In genomic region chr11:62573006-62573591, GRCh38 we compare ENCODE assay signal across 8 cellular contexts. TPM values are rescaled to one million over a fixed set of nuclear protein-coding genes. Genes with fewer than 3 reads are reported as not detected.
DNase-seq lines count a peak whose midpoint lies in the region; ATAC-seq, FAIRE-seq and TF ChIP-seq lines count a peak whose summit lies in the region.

No MANE protein-coding gene starts in this region.

- no peak for FAIRE-seq in keratinocyte (lab: Jason Lieb, UNC)

- TF ChIP-seq CTCF in MM.1S (IDR thresholded peaks at IDR 0.05; ENCODE audit: low read length) (no peak), ascending aorta (IDR thresholded peaks at IDR 0.05) (no peak), keratinocyte (optimal IDR thresholded peaks at IDR 0.05 in 1 of 3, IDR thresholded peaks at IDR 0.05 in 1 of 3, conservative IDR thresholded peaks at IDR 0.05 in 1 of 3; ENCODE audit: extremely low read depth in 1 of 3, insufficient read depth in 2 of 3, low read length in 3 of 3) (no peak), stomach (IDR thresholded peaks at IDR 0.05) (no peak)

- H2AFZ ChIP-seq in MM.1S (ENCODE audit: low read length) (peak overlapping the region; percentile 88), keratinocyte (ENCODE audit: control insufficient read depth, low read length) (peak overlapping the region; percentile 75)

- peaks cover 60% of the 10 kb centered on the region for H3K79me2 ChIP-seq in MM.1S (ENCODE audit: low read length)
- H3K79me2 ChIP-seq in keratinocyte (ENCODE audit: control insufficient read depth, insufficient read depth, low read length): peaks cover 54% of the 10 kb centered on the region

- peak overlapping the region; percentile 67 for H3K4me2 ChIP-seq in MM.1S (ENCODE audit: low read depth, low read length)
- peak overlapping the region; percentile 95 for H3K4me2 ChIP-seq in keratinocyte (ENCODE audit: control insufficient read depth, extremely low read depth, insufficient read depth, low read depth, low read length)

- peak overlapping the region; percentile 98 for H3K4me3 ChIP-seq in MM.1S (ENCODE audit: low read length)
- peak overlapping the region; percentile 75 to 89 for H3K4me3 ChIP-seq in ascending aorta
- H3K4me3 ChIP-seq in keratinocyte (ENCODE audit: control insufficient read depth in 2 of 3, extremely low read depth in 1 of 3, insufficient read depth in 2 of 3, low read depth in 1 of 3, low read length in 3 of 3): peak overlapping the region; percentile 88 to 99 (median 96)
- peak overlapping the region; percentile 74 to 98 (median 84) for H3K4me3 ChIP-seq in stomach

- no peak for TF ChIP-seq POLR2A in stomach (IDR thresholded peaks at IDR 0.05)

- H4K20me1 ChIP-seq in MM.1S (ENCODE audit: insufficient read depth, low read length) (no peaks in the 10 kb centered on the region), keratinocyte (ENCODE audit: control insufficient read depth, extremely low read depth, insufficient read depth, low read length) (peaks cover 15% of the 10 kb centered on the region)

- peaks cover 6% of the 10 kb centered on the region; the same call in 1 of the 2 replicates for H3K36me3 ChIP-seq in MM.1S (replicated peaks; ENCODE audit: insufficient read depth, low read length)
- H3K36me3 ChIP-seq in ascending aorta: peaks cover 42 to 59% of the 10 kb centered on the region in 2 donors
- H3K36me3 ChIP-seq in keratinocyte (ENCODE audit: control insufficient read depth in 2 of 2, extremely low read depth in 1 of 2, insufficient read depth in 2 of 2, low read length in 2 of 2): peaks cover 23 to 48% of the 10 kb centered on the region in 2 experiments
- H3K36me3 ChIP-seq in stomach: peaks cover 38 to 69% (median 68%) of the 10 kb centered on the region in 4 donors

- no peaks in the 10 kb centered on the region for H3K9me2 ChIP-seq in MM.1S (replicated peaks; ENCODE audit: insufficient read depth, low read length)

- H3K27ac ChIP-seq in MM.1S (ENCODE audit: low read length): peak overlapping the region; percentile 58
- peak overlapping the region; percentile 58 to 79 for H3K27ac ChIP-seq in ascending aorta
- H3K27ac ChIP-seq in keratinocyte (ENCODE audit: control insufficient read depth, insufficient read depth, low read length): peak overlapping the region; percentile 87
- H3K27ac ChIP-seq in stomach: peak overlapping the region; percentile 66 to 95 (median 93)

- 0 to 1% (median 0%) methylated on average over 33 of the region's 33 CpGs for WGBS in stomach, 5 donors

- in situ Hi-C loops in ACHN (cut with HindIII; ENCODE audit: low pct_ligation_motif_present, low pct_unique_long_range_greater_than_20kb, low sequenced_read_pairs): no loop called here

- ATAC-seq in GM18519 (IDR thresholded peaks at IDR 0.05; ENCODE audit: low FRiP score, unreplicated experiment): no peak

- H3K27me3 ChIP-seq in MM.1S (replicated peaks; ENCODE audit: insufficient read depth, low read length): no peaks in the 10 kb centered on the region
- no peaks in the 10 kb centered on the region for H3K27me3 ChIP-seq in ascending aorta
- no peaks in the 10 kb centered on the region for H3K27me3 ChIP-seq in keratinocyte (ENCODE audit: control insufficient read depth, extremely low read depth, insufficient read depth, low read length)
- no peaks in the 10 kb centered on the region for H3K27me3 ChIP-seq in stomach

- peaks cover 2% of the 10 kb centered on the region for H3K9me1 ChIP-seq in keratinocyte (ENCODE audit: control insufficient read depth, extremely low read depth, insufficient read depth, low read length)

- TF ChIP-seq EP300 in stomach (IDR thresholded peaks at IDR 0.05): no peak

- peak; percentile 51 for DNase-seq in DMS53 (lab: John Stamatoyannopoulos, UW)
- DNase-seq in DMS53 treated with DMSO at 0.1 percent for 48 hours (lab: John Stamatoyannopoulos, UW; ENCODE audit: unreplicated experiment): no peak
- DNase-seq in MM.1S: no peak
- no peak for DNase-seq in ascending aorta (ENCODE audit: low spot score in 2 of 2)
- no peak for DNase-seq in keratinocyte (ENCODE audit: low read depth, low spot score)
- DNase-seq in stomach: no peak
- no peak for DNase-seq in ACHN

- H3K9ac ChIP-seq in MM.1S (ENCODE audit: low read length): peak overlapping the region; percentile 95
- peak overlapping the region; percentile 98 for H3K9ac ChIP-seq in keratinocyte (ENCODE audit: control insufficient read depth, extremely low read depth, insufficient read depth, low read length)

- dilution Hi-C loops in keratinocyte (cut with MboI; ENCODE audit: extremely low pct_ligation_motif_present, low sequenced_read_pairs): no loop called here

- intact Hi-C loops in ascending aorta (cut with DNase I): no loop called here
- intact Hi-C loops in stomach (cut with DNase I; ENCODE audit: low total_unique reads): no loop called here

- H3K4me1 ChIP-seq in MM.1S (ENCODE audit: low read length) (peaks cover 19% of the 10 kb centered on the region), ascending aorta (peaks cover 10 to 15% of the 10 kb centered on the region in 2 donors), keratinocyte (ENCODE audit: control insufficient read depth, extremely low read depth, insufficient read depth, low read length) (peaks cover 25% of the 10 kb centered on the region), stomach (peaks cover 26 to 73% (median 57%) of the 10 kb centered on the region in 4 donors)

- H3K9me3 ChIP-seq in MM.1S (replicated peaks; ENCODE audit: insufficient read depth, low read length): no peaks in the 10 kb centered on the region
- no peaks in the 10 kb centered on the region for H3K9me3 ChIP-seq in ascending aorta
- no peaks in the 10 kb centered on the region for H3K9me3 ChIP-seq in keratinocyte (ENCODE audit: control insufficient read depth, low read depth, low read length)
- H3K9me3 ChIP-seq in stomach: no peaks in the 10 kb centered on the region

- peaks cover 10% of the 10 kb centered on the region; the same call in 1 of the 2 replicates for H3F3A ChIP-seq in MM.1S (ENCODE audit: insufficient read depth, low read length)

RNA-seq across cellular contexts. Expression of gene EEF1G, which starts 0.6 kb away (rescaled TPM):
- total RNA-seq in ascending aorta: 1,083 TPM
- 1,553 to 1,943 TPM (median 1,735 TPM) in 3 replicates for polyA plus RNA-seq in keratinocyte
- 533 TPM for polyA plus RNA-seq in keratinocyte (2011; ENCODE audit: low read depth)
- polyA plus RNA-seq in keratinocyte (2011; cell fraction: cytosol; rRNA removed): 1,489 and 2,026 TPM in 2 replicates
- polyA plus RNA-seq in keratinocyte (2011; cell fraction: nucleus; rRNA removed): 533 and 561 TPM in 2 replicates
- 1,577 and 1,717 TPM in 2 replicates for polyA plus RNA-seq in keratinocyte (2012; ENCODE audit: low replicate concordance)
- 1,076 to 1,632 TPM (median 1,456 TPM) in 3 replicates for polyA minus RNA-seq in keratinocyte
- polyA minus RNA-seq in keratinocyte (2011; cell fraction: cytosol; rRNA and poly(A)+ RNA removed): 1,594 TPM
- polyA minus RNA-seq in keratinocyte (2011; cell fraction: nucleus; rRNA and poly(A)+ RNA removed): 251 and 310 TPM in 2 replicates
- total RNA-seq in stomach: 1,000 to 10,000 TPM in 1 of 5 donors, 100 to 1,000 TPM in 4; 671 to 1,412 (median 779) TPM
- 1,000 to 10,000 TPM; 1,415 to 1,760 (median 1,525) TPM for polyA plus RNA-seq in stomach

RNA-seq across cellular contexts. Expression of gene TUT1, which starts 18.2 kb away (rescaled TPM):
- total RNA-seq in ascending aorta (18.4 TPM), stomach (10 to 100 TPM in 3 of 5 donors, 1 to 10 TPM in 2; 6.1 to 36.2 (median 12.3) TPM)
- polyA plus RNA-seq in keratinocyte (10.1 to 12.3 TPM (median 10.5 TPM) in 3 replicates), stomach (10 to 100 TPM; 13.3 to 18.9 (median 16.3) TPM)
- 4.3 TPM for polyA plus RNA-seq in keratinocyte (2011; ENCODE audit: low read depth)
- polyA plus RNA-seq in keratinocyte (2011; cell fraction: cytosol; rRNA removed): 4.7 and 7.8 TPM in 2 replicates
- 31.6 and 35.4 TPM in 2 replicates for polyA plus RNA-seq in keratinocyte (2011; cell fraction: nucleus; rRNA removed)
- polyA plus RNA-seq in keratinocyte (2012; ENCODE audit: low replicate concordance): 10.6 and 11.7 TPM in 2 replicates
- polyA minus RNA-seq in keratinocyte: 5.7 to 10.8 TPM (median 9.4 TPM) in 3 replicates
- 7.5 TPM for polyA minus RNA-seq in keratinocyte (2011; cell fraction: cytosol; rRNA and poly(A)+ RNA removed)
- 9.0 and 14.4 TPM in 2 replicates for polyA minus RNA-seq in keratinocyte (2011; cell fraction: nucleus; rRNA and poly(A)+ RNA removed)

RNA-seq across cellular contexts. Expression of gene AHNAK, which starts 26.5 kb away (rescaled TPM):
- total RNA-seq in ascending aorta: 718 TPM
- 195 to 220 TPM (median 207 TPM) in 3 replicates for polyA plus RNA-seq in keratinocyte
- 177 TPM for polyA plus RNA-seq in keratinocyte (2011; ENCODE audit: low read depth)
- 69.0 and 81.5 TPM in 2 replicates for polyA plus RNA-seq in keratinocyte (2011; cell fraction: cytosol; rRNA removed)
- polyA plus RNA-seq in keratinocyte (2011; cell fraction: nucleus; rRNA removed): 933 and 1,273 TPM in 2 replicates
- 296 and 367 TPM in 2 replicates for polyA plus RNA-seq in keratinocyte (2012; ENCODE audit: low replicate concordance)
- 503 to 1,127 TPM (median 686 TPM) in 3 replicates for polyA minus RNA-seq in keratinocyte
- 209 TPM for polyA minus RNA-seq in keratinocyte (2011; cell fraction: cytosol; rRNA and poly(A)+ RNA removed)
- polyA minus RNA-seq in keratinocyte (2011; cell fraction: nucleus; rRNA and poly(A)+ RNA removed): 2,164 and 3,990 TPM in 2 replicates
- total RNA-seq in stomach: 100 to 1,000 TPM; 550 to 693 (median 622) TPM
- polyA plus RNA-seq in stomach: 10 to 100 TPM; 37.4 to 76.8 (median 60.3) TPM

RNA-seq across cellular contexts. Expression of gene MTA2, which starts 28.6 kb away (rescaled TPM):
- 79.2 TPM for total RNA-seq in ascending aorta
- 29.4 to 44.3 TPM (median 39.7 TPM) in 3 replicates for polyA plus RNA-seq in keratinocyte
- polyA plus RNA-seq in keratinocyte (2011; ENCODE audit: low read depth): 36.0 TPM
- polyA plus RNA-seq in keratinocyte (2011; cell fraction: cytosol; rRNA removed): 25.2 and 30.6 TPM in 2 replicates
- polyA plus RNA-seq in keratinocyte (2011; cell fraction: nucleus; rRNA removed): 65.7 and 66.8 TPM in 2 replicates
- polyA plus RNA-seq in keratinocyte (2012; ENCODE audit: low replicate concordance): 49.0 and 96.6 TPM in 2 replicates
- 56.3 to 107 TPM (median 107 TPM) in 3 replicates for polyA minus RNA-seq in keratinocyte
- polyA minus RNA-seq in keratinocyte (2011; cell fraction: cytosol; rRNA and poly(A)+ RNA removed): 43.5 TPM
- polyA minus RNA-seq in keratinocyte (2011; cell fraction: nucleus; rRNA and poly(A)+ RNA removed): 43.9 and 54.5 TPM in 2 replicates
- total RNA-seq in stomach: 100 to 1,000 TPM in 1 of 5 donors, 10 to 100 TPM in 4; 53.9 to 110 (median 85.3) TPM
- polyA plus RNA-seq in stomach: 10 to 100 TPM; 32.8 to 44.6 (median 34.7) TPM

RNA-seq across cellular contexts. Expression of gene EML3, which starts 39.5 kb away (rescaled TPM):
- total RNA-seq in ascending aorta (207 TPM), stomach (100 to 1,000 TPM in 1 of 5 donors, 10 to 100 TPM in 4; 24.4 to 112 (median 51.8) TPM)
- polyA plus RNA-seq in keratinocyte (13.6 to 15.1 TPM (median 13.6 TPM) in 3 replicates), stomach (10 to 100 TPM; 68.1 to 71.3 (median 69.2) TPM)
- polyA plus RNA-seq in keratinocyte (2011; ENCODE audit: low read depth): 10.9 TPM
- 5.5 and 6.4 TPM in 2 replicates for polyA plus RNA-seq in keratinocyte (2011; cell fraction: cytosol; rRNA removed)
- polyA plus RNA-seq in keratinocyte (2011; cell fraction: nucleus; rRNA removed): 40.3 and 47.3 TPM in 2 replicates
- polyA plus RNA-seq in keratinocyte (2012; ENCODE audit: low replicate concordance): 12.8 and 16.1 TPM in 2 replicates
- 18.4 to 40.8 TPM (median 19.1 TPM) in 3 replicates for polyA minus RNA-seq in keratinocyte
- polyA minus RNA-seq in keratinocyte (2011; cell fraction: cytosol; rRNA and poly(A)+ RNA removed): 17.3 TPM
- 9.6 and 10.6 TPM in 2 replicates for polyA minus RNA-seq in keratinocyte (2011; cell fraction: nucleus; rRNA and poly(A)+ RNA removed)
